In the genomic region with DNA sequence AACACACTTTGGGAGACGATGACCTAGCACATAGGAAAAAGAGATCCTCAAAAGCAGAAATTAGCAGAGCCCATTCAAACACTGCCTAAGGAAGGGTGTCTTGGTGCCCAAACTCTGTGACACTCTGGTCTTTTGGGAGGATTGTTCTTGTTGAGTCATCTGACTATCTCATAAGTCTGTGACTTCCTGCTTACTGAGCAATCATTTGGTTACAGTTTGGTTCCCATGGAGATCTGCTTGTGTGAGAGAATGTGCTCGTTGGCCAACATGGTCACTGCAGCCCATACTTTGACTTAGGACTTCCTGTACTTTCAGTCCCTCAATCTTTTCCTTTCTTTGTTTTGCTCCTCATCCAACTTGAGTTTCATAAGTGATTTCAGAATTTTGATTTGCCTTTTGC, we compare ENCODE assay signal across 9 cellular contexts.
DNase-seq lines count a peak whose midpoint lies in the region; ATAC-seq and TF ChIP-seq lines count a peak whose summit lies in the region.
"Had no signal": no experiment of that assay in that cellular context is flagged by ENCODE, and none has a peak within 500 bp of the region (broad histone marks: within the 10 kb centered on the region; RNA-seq: fewer than 3 reads in every experiment).

No MANE protein-coding gene starts in this region.

- no peaks in the 10 kb centered on the region for H3K36me3 ChIP-seq in suprapubic skin

- TF ChIP-seq EP300 in suprapubic skin (IDR thresholded peaks at IDR 0.05): no peak

- ATAC-seq in activated CD4-positive, alpha-beta T cell treated with anti-CD3 and anti-CD28 coated beads for 36 hours: peak; percentile 49
- ATAC-seq in foreskin keratinocyte: peak; percentile 76
- no peak for ATAC-seq in GM19397 (IDR thresholded peaks at IDR 0.05; ENCODE audit: unreplicated experiment)

- no peaks in the 10 kb centered on the region for H3K9me3 Mint-ChIP-seq in activated CD4-positive, alpha-beta T cell treated with anti-CD3 and anti-CD28 coated beads for 36 hours (ENCODE audit: low read depth)
- no peaks in the 10 kb centered on the region for H3K9me3 Mint-ChIP-seq in activated CD4-positive, alpha-beta T cell treated with anti-CD3 and anti-CD28 coated beads, Interleukin-2, amount 10 ng/mL, durations not matched to agents 7 days and 5 days

- POLR2A ChIA-PET in activated CD4-positive, alpha-beta T cell treated with anti-CD3 and anti-CD28 coated beads for 36 hours (lab: Charles Lee): no interaction called here
- POLR2A ChIA-PET in activated CD4-positive, alpha-beta T cell treated with anti-CD3 and anti-CD28 coated beads, Interleukin-2, amount 10 ng/mL, durations not matched to agents 7 days and 5 days (lab: Charles Lee): no interaction called here

- CTCF ChIA-PET in activated CD4-positive, alpha-beta T cell treated with anti-CD3 and anti-CD28 coated beads for 36 hours (lab: Charles Lee): interaction anchor here (0.5 kb wide), 1 partner anchor 393 kb away, joined by 3 read pairs; no protein-coding TSS in a partner anchor
- CTCF ChIA-PET in activated CD4-positive, alpha-beta T cell treated with anti-CD3 and anti-CD28 coated beads, Interleukin-2, amount 10 ng/mL, durations not matched to agents 7 days and 5 days (lab: Charles Lee): no interaction called here

- no peaks in the 10 kb centered on the region for H3K36me3 Mint-ChIP-seq in activated CD4-positive, alpha-beta T cell treated with anti-CD3 and anti-CD28 coated beads for 36 hours (ENCODE audit: low read depth)
- no peaks in the 10 kb centered on the region for H3K36me3 Mint-ChIP-seq in activated CD4-positive, alpha-beta T cell treated with anti-CD3 and anti-CD28 coated beads, Interleukin-2, amount 10 ng/mL, durations not matched to agents 7 days and 5 days (ENCODE audit: low read depth)

- H3K27me3 Mint-ChIP-seq in activated CD4-positive, alpha-beta T cell treated with anti-CD3 and anti-CD28 coated beads for 36 hours: no peaks in the 10 kb centered on the region
- H3K27me3 Mint-ChIP-seq in activated CD4-positive, alpha-beta T cell treated with anti-CD3 and anti-CD28 coated beads, Interleukin-2, amount 10 ng/mL, durations not matched to agents 7 days and 5 days: no peaks in the 10 kb centered on the region

- no peak overlapping the region for H3K4me3 Mint-ChIP-seq in activated CD4-positive, alpha-beta T cell treated with anti-CD3 and anti-CD28 coated beads for 36 hours
- H3K4me3 Mint-ChIP-seq in activated CD4-positive, alpha-beta T cell treated with anti-CD3 and anti-CD28 coated beads, Interleukin-2, amount 10 ng/mL, durations not matched to agents 7 days and 5 days: no peak overlapping the region

- H3K4me3 ChIP-seq in suprapubic skin (no peak overlapping the region), dorsolateral prefrontal cortex (no peak overlapping the region)

- no peak overlapping the region for H3K27ac Mint-ChIP-seq in activated CD4-positive, alpha-beta T cell treated with anti-CD3 and anti-CD28 coated beads for 36 hours
- H3K27ac Mint-ChIP-seq in activated CD4-positive, alpha-beta T cell treated with anti-CD3 and anti-CD28 coated beads, Interleukin-2, amount 10 ng/mL, durations not matched to agents 7 days and 5 days: no peak overlapping the region

- H3K9me3 ChIP-seq in suprapubic skin: no peaks in the 10 kb centered on the region

- peaks cover 2% of the 10 kb centered on the region for H3K4me1 Mint-ChIP-seq in activated CD4-positive, alpha-beta T cell treated with anti-CD3 and anti-CD28 coated beads for 36 hours
- H3K4me1 Mint-ChIP-seq in activated CD4-positive, alpha-beta T cell treated with anti-CD3 and anti-CD28 coated beads, Interleukin-2, amount 10 ng/mL, durations not matched to agents 7 days and 5 days: no peaks in the 10 kb centered on the region

- no peak for TF ChIP-seq CTCF in foreskin keratinocyte (conservative IDR thresholded peaks at IDR 0.05)
- no peak for TF ChIP-seq CTCF in suprapubic skin (IDR thresholded peaks at IDR 0.05)
- no peak for TF ChIP-seq CTCF in dorsolateral prefrontal cortex (IDR thresholded peaks at IDR 0.05 in 54 of 56, conservative IDR thresholded peaks at IDR 0.05 in 2 of 56; ENCODE audit: low read depth in 1 of 56, partially characterized antibody in 56 of 56)

- intact Hi-C loops in activated CD4-positive, alpha-beta T cell treated with anti-CD3 and anti-CD28 coated beads for 36 hours (cut with DNase I, micrococcal nuclease): no loop called here
- intact Hi-C loops in dorsolateral prefrontal cortex (cut with DNase I): no loop called here

- no peaks in the 10 kb centered on the region for H3K27me3 ChIP-seq in foreskin keratinocyte
- no peaks in the 10 kb centered on the region for H3K27me3 ChIP-seq in suprapubic skin
- no peaks in the 10 kb centered on the region for H3K27me3 ChIP-seq in dorsolateral prefrontal cortex

- no peak for DNase-seq in activated CD4-positive, alpha-beta T cell treated with anti-CD3 and anti-CD28 coated beads for 36 hours
- no peak for DNase-seq in activated CD4-positive, alpha-beta T cell treated with anti-CD3 and anti-CD28 coated beads, Interleukin-2, amount 10 ng/mL, durations not matched to agents 7 days and 5 days
- DNase-seq in OCI-M1 (lab: John Stamatoyannopoulos, UW): peak; percentile 82
- peak; percentile 43 to 78 for DNase-seq in foreskin keratinocyte
- DNase-seq in suprapubic skin (ENCODE audit: low spot score in 2 of 2): no peak
- DNase-seq in activated naive CD4-positive, alpha-beta T cell treated with Interleukin-2 at 50 U/mL for 16 hours: no peak
- no peak for DNase-seq in dorsolateral prefrontal cortex

- WGBS in suprapubic skin: 52% methylated on average over 2 of the region's 2 CpGs

- no peaks in the 10 kb centered on the region for H3K4me1 ChIP-seq in foreskin keratinocyte
- peaks cover 3% of the 10 kb centered on the region for H3K4me1 ChIP-seq in suprapubic skin

- no peak for TF ChIP-seq POLR2A in suprapubic skin (IDR thresholded peaks at IDR 0.05)

- H3K27ac ChIP-seq in foreskin keratinocyte: no peak overlapping the region
- H3K27ac ChIP-seq in suprapubic skin: peak overlapping the region; percentile 65
- no peak overlapping the region for H3K27ac ChIP-seq in dorsolateral prefrontal cortex
- H3K27ac ChIP-seq: VCaP had no signal

Comparison
In these comparisons a context has a peak if more than half of its experiments do, and no peak if none do; other contexts are left out.
1. DNase-seq: peak in OCI-M1 (single experiment) and foreskin keratinocyte (2 of 2); none in activated CD4-positive, alpha-beta T cell treated with anti-CD3 and anti-CD28 coated beads for 36 hours (single experiment), activated CD4-positive, alpha-beta T cell treated with anti-CD3 and anti-CD28 coated beads, Interleukin-2, amount 10 ng/mL, durations not matched to agents 7 days and 5 days (single experiment), suprapubic skin (0 of 2), activated naive CD4-positive, alpha-beta T cell treated with Interleukin-2 at 50 U/mL for 16 hours (single experiment) and dorsolateral prefrontal cortex (0 of 10).